Comparison of ENCODE assay signal across 7 cellular contexts in genomic region chr1:209207126-209207700, GRCh38.
DNase-seq lines count a peak whose midpoint lies in the region; ATAC-seq and TF ChIP-seq lines count a peak whose summit lies in the region.

No MANE protein-coding gene starts in this region.

- no peak overlapping the region for H3K27ac Mint-ChIP-seq in effector memory CD8-positive, alpha-beta T cell

- peaks cover 14% of the 10 kb centered on the region for H3K27me3 ChIP-seq in iPS-18a (ENCODE audit: control insufficient read depth, insufficient read depth, low read length)
- H3K27me3 ChIP-seq in thoracic aorta (replicated peaks; ENCODE audit: insufficient read depth), result no peaks in the 10 kb centered on the region

- peaks cover 10% of the 10 kb centered on the region for H3K4me1 ChIP-seq in iPS-18a (ENCODE audit: control insufficient read depth, low read depth, low read length)
- H3K4me1 ChIP-seq in thoracic aorta (ENCODE audit: control insufficient read depth in 1 of 2, low read depth in 2 of 2), result peaks cover 9 to 14% of the 10 kb centered on the region in 2 donors

- no peaks in the 10 kb centered on the region for H3K4me1 Mint-ChIP-seq in effector memory CD8-positive, alpha-beta T cell (ENCODE audit: low read depth in 2 of 2)

- TF ChIP-seq CTCF in thoracic aorta (IDR thresholded peaks at IDR 0.05), result no peak

- DNase-seq in SK-N-MC (ENCODE audit: low read depth, low spot score) (no peak), thoracic aorta (ENCODE audit: low spot score) (no peak)
- DNase-seq in stimulated activated naive CD4-positive, alpha-beta T cell (lab: John Stamatoyannopoulos, UW), result no peak
- DNase-seq in effector memory CD8-positive, alpha-beta T cell, result no peak
- DNase-seq in activated naive CD4-positive, alpha-beta T cell treated with Interleukin-2 at 50 U/mL for 16 hours, result no peak

- no peaks in the 10 kb centered on the region for H3K36me3 Mint-ChIP-seq in effector memory CD8-positive, alpha-beta T cell (ENCODE audit: insufficient read depth)

- H3K4me3 ChIP-seq in SK-N-MC (peak overlapping the region; percentile 28; the same call in 1 of the 2 replicates), iPS-18a (ENCODE audit: low read length) (peak overlapping the region; percentile 62), thoracic aorta (peak overlapping the region; percentile 68)

- H3K9ac ChIP-seq in SK-N-MC (ENCODE audit: insufficient read length), result no peak overlapping the region
- H3K9ac ChIP-seq in iPS-18a (ENCODE audit: low read length), result no peak overlapping the region

- no peaks in the 10 kb centered on the region for H3K36me3 ChIP-seq in SK-N-MC (ENCODE audit: insufficient read depth, low read length)
- H3K36me3 ChIP-seq in iPS-18a (ENCODE audit: control insufficient read depth, low read depth, low read length), result no peaks in the 10 kb centered on the region
- H3K36me3 ChIP-seq in thoracic aorta, result no peaks in the 10 kb centered on the region

- H3K27ac ChIP-seq in SK-N-MC (no peak overlapping the region), iPS-18a (ENCODE audit: low read length) (no peak overlapping the region), thoracic aorta (no peak overlapping the region)

- peak; percentile 11 for ATAC-seq in GM21576 (IDR thresholded peaks at IDR 0.05; ENCODE audit: unreplicated experiment)
- no peak for ATAC-seq in thoracic aorta (ENCODE audit: insufficient number of reproducible peaks, low FRiP score, low read depth)
- ATAC-seq in effector memory CD8-positive, alpha-beta T cell (replicated peaks), result no peak

- no peak overlapping the region for H3K4me3 Mint-ChIP-seq in effector memory CD8-positive, alpha-beta T cell

- H3K27me3 Mint-ChIP-seq in effector memory CD8-positive, alpha-beta T cell, result peaks cover 52 to 64% of the 10 kb centered on the region in 2 donors

- no peaks in the 10 kb centered on the region for H3K9me3 Mint-ChIP-seq in effector memory CD8-positive, alpha-beta T cell

- no peaks in the 10 kb centered on the region for H3K9me3 ChIP-seq in SK-N-MC (ENCODE audit: low read depth, low read length)
- no peaks in the 10 kb centered on the region for H3K9me3 ChIP-seq in iPS-18a (ENCODE audit: control insufficient read depth, low read depth, low read length)
- H3K9me3 ChIP-seq in thoracic aorta, result no peaks in the 10 kb centered on the region
